Comparison of ENCODE assay signal across 1 cellular context in genomic region chr1:45521413-45522323, GRCh38.
TF ChIP-seq lines count a peak whose summit lies in the region.

Gene PRDX1 (minus strand): TSS chr1:45521884. CDS start chr1:45519043, 2,841 bp downstream.

TF ChIP-seq in HepG2, 621 proteins besides CTCF, POLR2A, EP300 and RAD21 (continued from another document and continues in another):
- TF ChIP-seq IKZF1 (IDR thresholded peaks at IDR 0.05) (no peak), MED13 (CRISPR knock-in tag; IDR thresholded peaks at IDR 0.05) (peak; percentile 95), NR2F6 (IDR thresholded peaks at IDR 0.05) (no peak), NR2F6 (CRISPR knock-in tag; IDR thresholded peaks at IDR 0.05) (peak; percentile 71; the same call in 1 of the 2 replicates), ZNF326 (CRISPR knock-in tag; IDR thresholded peaks at IDR 0.05; ENCODE audit: borderline replicate concordance) (no peak), TARDBP (CRISPR knock-in tag; IDR thresholded peaks at IDR 0.05) (peak; percentile 95), ATAD3A (CRISPR knock-in tag; IDR thresholded peaks at IDR 0.05) (no peak), RFXAP (CRISPR knock-in tag; IDR thresholded peaks at IDR 0.05; ENCODE audit: borderline replicate concordance) (peak; percentile 90), CREB3 (CRISPR knock-in tag; IDR thresholded peaks at IDR 0.05) (peak; percentile 30; the same call in 1 of the 2 replicates), SOX6 (IDR thresholded peaks at IDR 0.05) (no peak), SOX6 (CRISPR knock-in tag; IDR thresholded peaks at IDR 0.05) (peak; percentile 84), ZZZ3 (CRISPR knock-in tag; IDR thresholded peaks at IDR 0.05; ENCODE audit: borderline replicate concordance) (peak; percentile 91), HDAC1 (CRISPR knock-in tag; IDR thresholded peaks at IDR 0.05) (peak; percentile 95), ZNF788 (CRISPR knock-in tag; IDR thresholded peaks at IDR 0.05; ENCODE audit: borderline replicate concordance) (peak; percentile 67; the same call in 1 of the 2 replicates), FOXC1 (CRISPR knock-in tag; IDR thresholded peaks at IDR 0.05; ENCODE audit: borderline replicate concordance) (peak; percentile 92), ZFP62 (CRISPR knock-in tag; IDR thresholded peaks at IDR 0.05) (no peak), GRHL1 (CRISPR knock-in tag; conservative IDR thresholded peaks at IDR 0.05) (no peak), ERF (CRISPR knock-in tag; IDR thresholded peaks at IDR 0.05) (peak; percentile 95), E2F5 (CRISPR knock-in tag; conservative IDR thresholded peaks at IDR 0.05) (peak; percentile 70; the same call in 1 of the 2 replicates), MXD3 (CRISPR knock-in tag; IDR thresholded peaks at IDR 0.05) (peak; percentile 98), SKI (IDR thresholded peaks at IDR 0.05; ENCODE audit: partially characterized antibody) (peak; percentile 32), KIAA2018 (CRISPR knock-in tag; IDR thresholded peaks at IDR 0.05; ENCODE audit: borderline replicate concordance) (no peak), YEATS4 (CRISPR knock-in tag; IDR thresholded peaks at IDR 0.05; ENCODE audit: borderline replicate concordance) (peak; percentile 94), CBX2 (IDR thresholded peaks at IDR 0.05; ENCODE audit: low read depth, low read length) (no peak), CBX2 (CRISPR knock-in tag; IDR thresholded peaks at IDR 0.05; ENCODE audit: low read depth) (no peak), ZNF563 (CRISPR knock-in tag; IDR thresholded peaks at IDR 0.05) (peak; percentile 88), CHD2 (IDR thresholded peaks at IDR 0.05; ENCODE audit: low read depth, low read length) (peak; percentile 100), NR2C2 (CRISPR knock-in tag; IDR thresholded peaks at IDR 0.05; ENCODE audit: borderline replicate concordance) (peak; percentile 51), THAP7 (CRISPR knock-in tag; IDR thresholded peaks at IDR 0.05) (0 out of 2 replicates have a peak, but pooled peaks have one; percentile 41), RERE (CRISPR knock-in tag; IDR thresholded peaks at IDR 0.05; ENCODE audit: low read depth) (peak; percentile 64), ZNF10 (CRISPR knock-in tag; IDR thresholded peaks at IDR 0.05; ENCODE audit: borderline replicate concordance, low read depth) (no peak), DMTF1 (CRISPR knock-in tag; IDR thresholded peaks at IDR 0.05) (peak; percentile 92), JUN (CRISPR knock-in tag; IDR thresholded peaks at IDR 0.05) (peak; percentile 61), KDM4B (CRISPR knock-in tag; IDR thresholded peaks at IDR 0.05) (peak; percentile 97), U2AF2 (IDR thresholded peaks at IDR 0.05; ENCODE audit: low read depth, low read length) (no peak), DRAP1 (CRISPR knock-in tag; IDR thresholded peaks at IDR 0.05) (peak; percentile 98), ZFYVE20 (CRISPR knock-in tag; IDR thresholded peaks at IDR 0.05; ENCODE audit: borderline replicate concordance, low read depth) (peak; percentile 48; the same call in 1 of the 2 replicates), TCF12 (IDR thresholded peaks at IDR 0.05) (no peak), TCF12 (CRISPR knock-in tag; IDR thresholded peaks at IDR 0.05) (peak; percentile 70; the same call in 1 of the 2 replicates), MTF2 (CRISPR knock-in tag; IDR thresholded peaks at IDR 0.05; ENCODE audit: borderline replicate concordance) (0 out of 2 replicates have a peak, but pooled peaks have one; percentile 30), RXRB (CRISPR knock-in tag; IDR thresholded peaks at IDR 0.05; ENCODE audit: borderline replicate concordance) (peak; percentile 80), AKAP8 (CRISPR knock-in tag; IDR thresholded peaks at IDR 0.05) (no peak)
